In genomic region chr1:70194601-70195000, GRCh38 we compare ENCODE assay signal across 8 cellular contexts.
"Had no signal": no experiment of that assay in that cellular context is flagged by ENCODE, and none has a peak within 500 bp of the region (broad histone marks: within the 10 kb centered on the region; RNA-seq: fewer than 3 reads in every experiment).

No MANE protein-coding gene starts in this region.

- DNase-seq: H7, HFFc6, IMR-90 had no signal

- H3K4me3 ChIP-seq: GM23338, HAP-1, K562 had no signal

- H2AFZ ChIP-seq: GM23338 had no signal

- H3K36me3 ChIP-seq: HAP-1 had no signal

- H3K4me2 ChIP-seq: GM23338 had no signal

- ATAC-seq: GM23338, HCT116, K562 had no signal

- FAIRE-seq: HTR-8/SVneo, K562 had no signal
